Comparison of ENCODE assay signal across 20 cellular contexts in the genomic region with DNA sequence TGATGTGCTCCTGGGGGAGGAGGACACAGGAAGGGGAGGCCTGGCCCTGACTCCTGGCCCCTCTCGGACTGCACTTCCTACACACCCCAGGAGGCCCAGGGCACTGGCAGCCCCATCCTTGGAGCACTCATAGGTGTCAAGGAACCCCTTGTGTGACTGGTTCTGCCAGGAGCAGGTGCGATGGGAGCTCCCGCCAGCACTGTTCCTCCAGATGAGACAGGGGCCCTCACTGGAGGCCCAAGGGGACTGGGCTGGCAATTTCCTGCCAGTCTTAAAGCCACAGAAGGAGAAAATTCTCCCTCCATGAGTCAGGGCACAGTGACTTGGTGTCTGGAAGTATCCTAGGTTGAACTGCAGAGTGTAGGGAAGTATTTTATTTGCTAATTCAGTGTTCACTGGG. TPM values are rescaled to one million over a fixed set of nuclear protein-coding genes. Genes with fewer than 3 reads are reported as not detected.
DNase-seq lines count a peak whose midpoint lies in the region; ATAC-seq and TF ChIP-seq lines count a peak whose summit lies in the region.
"Had no signal": no experiment of that assay in that cellular context is flagged by ENCODE, and none has a peak within 500 bp of the region (broad histone marks: within the 10 kb centered on the region; RNA-seq: fewer than 3 reads in every experiment).

No MANE protein-coding gene starts in this region.

- H3K36me3 Mint-ChIP-seq in Calu3 (ENCODE audit: insufficient read depth, unreplicated experiment): no peaks in the 10 kb centered on the region
- H3K36me3 Mint-ChIP-seq in activated CD4-positive, alpha-beta memory T cell treated with anti-CD3 and anti-CD28 coated beads, Interleukin-2, amount 10 ng/mL, durations not matched to agents 7 days and 5 days (ENCODE audit: low read depth): no peaks in the 10 kb centered on the region
- H3K36me3 Mint-ChIP-seq: activated naive CD4-positive, alpha-beta T cell treated with anti-CD3 and anti-CD28 coated beads, Interleukin-2, amount 50 U/mL, for 24 hours; CD4-positive, CD25-positive, alpha-beta regulatory T cell had no signal

- H3K4me1 ChIP-seq in IMR-90 (ENCODE audit: control insufficient read depth, insufficient read depth, low read length) (no peaks in the 10 kb centered on the region), left lung (no peaks in the 10 kb centered on the region)
- H3K4me1 ChIP-seq: parathyroid adenoma had no signal

- no peak overlapping the region for H2BK15ac ChIP-seq in IMR-90 (ENCODE audit: low read depth, low read length)

- no peak overlapping the region for H3K4ac ChIP-seq in IMR-90 (ENCODE audit: low read depth, low read length)

- no peak overlapping the region for H3K27ac ChIP-seq in IMR-90 (ENCODE audit: insufficient read depth, low read length)
- H3K27ac ChIP-seq in brain microvascular endothelial cell: no peak overlapping the region
- no peak overlapping the region for H3K27ac ChIP-seq in left lung
- H3K27ac ChIP-seq: parathyroid adenoma had no signal

- no peak overlapping the region for H2AK9ac ChIP-seq in IMR-90 (replicated peaks; ENCODE audit: low read depth, low read length, poor library complexity)

- in situ Hi-C loops in IMR-90 (cut with MboI; ENCODE audit: low sequenced_read_pairs): no loop called here
- in situ Hi-C loops in brain microvascular endothelial cell (cut with HindIII; ENCODE audit: low pct_ligation_motif_present, low sequenced_read_pairs): no loop called here

- peaks cover 53% of the 10 kb centered on the region for H3K27me3 Mint-ChIP-seq in Calu3 (ENCODE audit: unreplicated experiment)
- H3K27me3 Mint-ChIP-seq in activated CD4-positive, alpha-beta memory T cell treated with anti-CD3 and anti-CD28 coated beads, Interleukin-2, amount 10 ng/mL, durations not matched to agents 7 days and 5 days: peaks cover 11% of the 10 kb centered on the region

- TF ChIP-seq CTCF in Calu3 (IDR thresholded peaks at IDR 0.05; ENCODE audit: unreplicated experiment) (no peak), IMR-90 (conservative IDR thresholded peaks at IDR 0.05; ENCODE audit: low read depth, low read length) (no peak), brain microvascular endothelial cell (IDR thresholded peaks at IDR 0.05; ENCODE audit: low read depth, low read length, missing control alignments) (no peak), left lung (IDR thresholded peaks at IDR 0.05) (no peak)

- H2BK5ac ChIP-seq in IMR-90 (ENCODE audit: low read depth, low read length, poor library complexity, severe bottlenecking): no peak overlapping the region

- DNase-seq in Calu3 (peak; percentile 22), IMR-90 (peak; percentile 32), brain microvascular endothelial cell (peak; percentile 7), kidney glomerular epithelial cell (lab: John Stamatoyannopoulos, UW) (peak; percentile 59), UCSD-AML1 (lab: John Stamatoyannopoulos, UW; ENCODE audit: unreplicated experiment) (no peak), left lung (no peak)
- DNase-seq in activated CD4-positive, alpha-beta memory T cell treated with anti-CD3 and anti-CD28 coated beads, Interleukin-2, amount 10 ng/mL, durations not matched to agents 7 days and 5 days: no peak
- DNase-seq: activated CD4-positive, CD25-positive, alpha-beta regulatory T cell; activated CD8-positive, alpha-beta memory T cell treated with anti-CD3 and anti-CD28 coated beads, Interleukin-2, amount 50 U/mL, for 4 hours; CD4-positive, CD25-positive, alpha-beta regulatory T cell; cerebellar nuclear complex; hippocampal formation; NCI-H1694; NCI-H446 treated with DMSO at 0.1 percent for 48 hours had no signal

- CTCF ChIA-PET in Calu3 (lab: Charles Lee) (no interaction called here), IMR-90 (lab: Yijun Ruan, JAX) (no interaction called here)
- CTCF ChIA-PET in activated CD4-positive, alpha-beta memory T cell treated with anti-CD3 and anti-CD28 coated beads, Interleukin-2, amount 10 ng/mL, durations not matched to agents 7 days and 5 days (lab: Charles Lee): no interaction called here

- no peak overlapping the region for H3K56ac ChIP-seq in IMR-90 (ENCODE audit: extremely low read depth, insufficient read depth, low read length)

- H4K91ac ChIP-seq in IMR-90 (ENCODE audit: insufficient read depth, low read depth, low read length): no peak overlapping the region

- POLR2A ChIA-PET in IMR-90 (lab: Charles Lee; ENCODE audit: unreplicated experiment): no interaction called here
- POLR2A ChIA-PET in activated CD4-positive, alpha-beta memory T cell treated with anti-CD3 and anti-CD28 coated beads, Interleukin-2, amount 10 ng/mL, durations not matched to agents 7 days and 5 days (lab: Charles Lee): no interaction called here

- H3K4me3 ChIP-seq in IMR-90 (ENCODE audit: insufficient read depth, low read depth, low read length): no peak overlapping the region
- H3K4me3 ChIP-seq in brain microvascular endothelial cell (ENCODE audit: low read depth, low read length): no peak overlapping the region
- H3K4me3 ChIP-seq in left lung: no peak overlapping the region

- H3K27ac Mint-ChIP-seq in Calu3 (ENCODE audit: unreplicated experiment): no peak overlapping the region
- no peak overlapping the region for H3K27ac Mint-ChIP-seq in activated CD4-positive, alpha-beta memory T cell treated with anti-CD3 and anti-CD28 coated beads, Interleukin-2, amount 10 ng/mL, durations not matched to agents 7 days and 5 days
- H3K27ac Mint-ChIP-seq: activated naive CD4-positive, alpha-beta T cell treated with anti-CD3 and anti-CD28 coated beads, Interleukin-2, amount 50 U/mL, for 24 hours; CD4-positive, CD25-positive, alpha-beta regulatory T cell; stimulated activated naive CD8-positive, alpha-beta T cell treated with anti-CD3 and anti-CD28 coated beads, Interleukin-15, Interleukin-2, amounts not matched to agents 100 ng/mL and 50 ng/mL, for 24 hours had no signal

- no CpG with 5 or more reads among the region's 3 CpGs for WGBS in IMR-90 (ENCODE audit: extremely low coverage in 2 of 2, insufficient read length in 1 of 2), 2 experiments

- H3K23ac ChIP-seq in IMR-90 (ENCODE audit: low read depth, low read length): no peak overlapping the region

- H3K79me1 ChIP-seq in IMR-90 (ENCODE audit: low read depth in 1 of 2, low read length in 2 of 2): no peaks in the 10 kb centered on the region

- intact Hi-C loops in Calu3 (cut with micrococcal nuclease; ENCODE audit: unreplicated experiment): loop anchor here (10.0 kb wide), 1 partner anchor 132 kb away; no protein-coding TSS in a partner anchor
- intact Hi-C loops in IMR-90 (cut with micrococcal nuclease): loop anchor here (2.0 kb wide), 1 partner anchor 72 kb away; no protein-coding TSS in a partner anchor
- intact Hi-C loops in left lung (cut with DNase I): no loop called here

- H3K4me3 Mint-ChIP-seq in Calu3 (ENCODE audit: low read depth, unreplicated experiment): no peak overlapping the region
- no peak overlapping the region for H3K4me3 Mint-ChIP-seq in activated CD4-positive, alpha-beta memory T cell treated with anti-CD3 and anti-CD28 coated beads, Interleukin-2, amount 10 ng/mL, durations not matched to agents 7 days and 5 days
- H3K4me3 Mint-ChIP-seq: activated naive CD4-positive, alpha-beta T cell treated with anti-CD3 and anti-CD28 coated beads, Interleukin-2, amount 50 U/mL, for 24 hours; CD4-positive, CD25-positive, alpha-beta regulatory T cell; stimulated activated naive CD8-positive, alpha-beta T cell treated with anti-CD3 and anti-CD28 coated beads, Interleukin-15, Interleukin-2, amounts not matched to agents 100 ng/mL and 50 ng/mL, for 24 hours had no signal

- no peak overlapping the region for H2BK120ac ChIP-seq in IMR-90 (ENCODE audit: low read depth, low read length)

- H3K36me3 ChIP-seq in IMR-90 (ENCODE audit: control insufficient read depth, insufficient read depth, low read length) (no peaks in the 10 kb centered on the region), brain microvascular endothelial cell (replicated peaks) (no peaks in the 10 kb centered on the region), left lung (no peaks in the 10 kb centered on the region)

- H3K9ac ChIP-seq in IMR-90 (ENCODE audit: low read depth, low read length): no peak overlapping the region
- H3K9ac ChIP-seq: parathyroid adenoma had no signal

- dilution Hi-C loops in IMR-90 (cut with HindIII; ENCODE audit: low sequenced_read_pairs, unreplicated experiment): no loop called here

- H3K4me2 ChIP-seq in IMR-90 (ENCODE audit: low read depth, low read length): no peak overlapping the region

- ATAC-seq in IMR-90 (ENCODE audit: low read depth) (peak; percentile 35; the same call in 1 of the 2 replicates), HG03097 (IDR thresholded peaks at IDR 0.05; ENCODE audit: low FRiP score, unreplicated experiment) (no peak), left lung (no peak)
- ATAC-seq: left lobe of liver had no signal

- no peak overlapping the region for H3K14ac ChIP-seq in IMR-90 (replicated peaks; ENCODE audit: low read depth, low read length)

- BruUV-seq in Calu3 (replicated peaks; lab: Mats Ljungman, UMichigan): no TSS peak
- no TSS peak for BruUV-seq in IMR-90 (replicated peaks; lab: Mats Ljungman, UMichigan)

- H4K20me1 ChIP-seq in IMR-90 (ENCODE audit: insufficient read depth, low read length): no peaks in the 10 kb centered on the region

- TF ChIP-seq POLR2A in IMR-90 (IDR thresholded peaks at IDR 0.05; ENCODE audit: low read depth, low read length): no peak

- H3K9me3 Mint-ChIP-seq in Calu3 (ENCODE audit: low read depth, unreplicated experiment): no peaks in the 10 kb centered on the region
- no peaks in the 10 kb centered on the region for H3K9me3 Mint-ChIP-seq in activated CD4-positive, alpha-beta memory T cell treated with anti-CD3 and anti-CD28 coated beads, Interleukin-2, amount 10 ng/mL, durations not matched to agents 7 days and 5 days
- H3K9me3 Mint-ChIP-seq: activated naive CD4-positive, alpha-beta T cell treated with anti-CD3 and anti-CD28 coated beads, Interleukin-2, amount 50 U/mL, for 24 hours; stimulated activated naive CD8-positive, alpha-beta T cell treated with anti-CD3 and anti-CD28 coated beads, Interleukin-15, Interleukin-2, amounts not matched to agents 100 ng/mL and 50 ng/mL, for 24 hours had no signal

- no peaks in the 10 kb centered on the region for H3K9me1 ChIP-seq in IMR-90 (ENCODE audit: insufficient read depth, low read length)

- TF ChIP-seq RAD21 in IMR-90 (IDR thresholded peaks at IDR 0.05; ENCODE audit: low read length): no peak

- H2BK20ac ChIP-seq in IMR-90 (ENCODE audit: low read depth, low read length): no peak overlapping the region

- peak overlapping the region; percentile 43 for H2AFZ ChIP-seq in IMR-90 (replicated peaks; ENCODE audit: low read length, poor library complexity)
- H2AFZ ChIP-seq: parathyroid adenoma had no signal

- H3K4me1 Mint-ChIP-seq in Calu3 (ENCODE audit: low read depth, unreplicated experiment): no peaks in the 10 kb centered on the region
- peaks cover 5% of the 10 kb centered on the region for H3K4me1 Mint-ChIP-seq in activated CD4-positive, alpha-beta memory T cell treated with anti-CD3 and anti-CD28 coated beads, Interleukin-2, amount 10 ng/mL, durations not matched to agents 7 days and 5 days
- H3K4me1 Mint-ChIP-seq: activated naive CD4-positive, alpha-beta T cell treated with anti-CD3 and anti-CD28 coated beads, Interleukin-2, amount 50 U/mL, for 24 hours; CD4-positive, CD25-positive, alpha-beta regulatory T cell had no signal

- H3K18ac ChIP-seq in IMR-90 (ENCODE audit: low read depth, low read length): no peak overlapping the region

- no peaks in the 10 kb centered on the region for H3K9me3 ChIP-seq in IMR-90 (ENCODE audit: control insufficient read depth, insufficient read depth, low read length)
- H3K9me3 ChIP-seq in left lung: no peaks in the 10 kb centered on the region

- no peak overlapping the region for H4K8ac ChIP-seq in IMR-90 (ENCODE audit: low read depth in 2 of 2, low read length in 2 of 2)

- no peak overlapping the region for H2AK5ac ChIP-seq in IMR-90 (ENCODE audit: low read depth, low read length)

- peaks cover 3% of the 10 kb centered on the region; the same call in 1 of the 2 replicates for H3K27me3 ChIP-seq in IMR-90 (ENCODE audit: control insufficient read depth, insufficient read depth, low read length)
- no peaks in the 10 kb centered on the region for H3K27me3 ChIP-seq in brain microvascular endothelial cell (replicated peaks)
- H3K27me3 ChIP-seq in left lung: peaks cover 0 to 16% of the 10 kb centered on the region in 2 donors

- H4K5ac ChIP-seq in IMR-90 (ENCODE audit: low read depth, low read length): no peak overlapping the region

RNA-seq across cellular contexts. Expression of gene MAL, which starts 42.8 kb away (rescaled TPM):
- total RNA-seq in Calu3 (2022) (not detected in 2 replicates), IMR-90 (2012; rRNA removed) (not detected in 2 replicates), left lung (10 to 100 TPM in 1 of 2 donors, 1 to 10 TPM in 1; 1.8 to 13.6 TPM)
- not detected in 2 replicates for polyA plus RNA-seq in IMR-90 (2012; rRNA removed)
- not detected in 2 replicates for polyA plus RNA-seq in IMR-90 (2012; cell fraction: cytosol; rRNA removed)
- polyA plus RNA-seq in IMR-90 (2012; cell fraction: nucleus; rRNA removed; ENCODE audit: low replicate concordance): not detected in 2 replicates
- 100 to 1,000 TPM; 202 to 210 TPM for total RNA-seq in activated CD4-positive, alpha-beta memory T cell treated with anti-CD3 and anti-CD28 coated beads, Interleukin-2, amount 10 ng/mL, durations not matched to agents 7 days and 5 days
- total RNA-seq: G401 had no signal

Comparison
In these comparisons a context has a peak if more than half of its experiments do, and no peak if none do; other contexts are left out.
1. DNase-seq: peak in Calu3 (single experiment), IMR-90 (single experiment), brain microvascular endothelial cell (single experiment) and kidney glomerular epithelial cell (single experiment); none in UCSD-AML1 (single experiment), left lung (0 of 2) and activated CD4-positive, alpha-beta memory T cell treated with anti-CD3 and anti-CD28 coated beads, Interleukin-2, amount 10 ng/mL, durations not matched to agents 7 days and 5 days (single experiment).
2. RNA of gene MAL, which starts 42.8 kb away (total RNA-seq): 202 to 210 TPM in activated CD4-positive, alpha-beta memory T cell treated with anti-CD3 and anti-CD28 coated beads, Interleukin-2, amount 10 ng/mL, durations not matched to agents 7 days and 5 days; 1.8 to 13.6 TPM in left lung, not detected in Calu3 and not detected in IMR-90; every median in the first group is over 10 times any median in the second.
3. intact Hi-C loops: an anchor here in Calu3 (10.0 kb wide) and IMR-90 (2.0 kb wide); none called in left lung.